In the genomic region with DNA sequence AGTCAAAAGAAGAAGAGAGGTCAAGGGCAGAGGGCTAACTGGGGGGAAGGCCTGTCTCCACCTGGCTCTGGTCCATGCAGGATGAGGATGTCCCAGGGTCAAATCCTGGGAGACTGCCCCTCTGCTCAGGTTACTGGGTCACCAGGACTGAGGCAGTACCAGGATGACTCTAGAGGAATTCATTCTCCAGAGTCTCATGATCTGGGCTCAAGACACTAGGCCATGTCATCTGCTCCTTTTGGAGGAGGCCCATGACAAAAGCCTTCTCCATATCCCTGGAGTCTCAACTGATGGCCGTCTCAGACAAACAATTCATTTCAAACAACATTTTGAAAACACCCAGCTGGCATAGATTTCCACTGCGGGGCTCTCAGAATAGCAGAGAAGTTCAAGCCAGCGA, we compare ENCODE assay signal across 22 cellular contexts.
"Had no signal": no experiment of that assay in that cellular context is flagged by ENCODE, and none has a peak within 500 bp of the region (broad histone marks: within the 10 kb centered on the region; RNA-seq: fewer than 3 reads in every experiment).

No MANE protein-coding gene starts in this region.

- H3K27ac Mint-ChIP-seq: memory B cell; natural killer cell; stimulated activated memory B cell treated with anti-CD40 and anti-IgM and Interleukin-4, amounts not matched to agents 10 μg/mL and 1 μg/mL and 100 μg/mL, for 72 hours had no signal

- H3K27me3 Mint-ChIP-seq: memory B cell; stimulated activated memory B cell treated with anti-CD40 and anti-IgM and Interleukin-4, amounts not matched to agents 10 μg/mL and 1 μg/mL and 100 μg/mL, for 72 hours had no signal

- H3K4me1 ChIP-seq: left lung, tibial nerve, upper lobe of left lung, uterus had no signal

- H3K4me1 Mint-ChIP-seq: stimulated activated memory B cell treated with anti-CD40 and anti-IgM and Interleukin-4, amounts not matched to agents 10 μg/mL and 1 μg/mL and 100 μg/mL, for 72 hours had no signal

- FAIRE-seq: frontal cortex, keratinocyte had no signal

- H3K4me3 ChIP-seq: left lung, lung, pancreas, sigmoid colon, thoracic aorta, tibial nerve, upper lobe of left lung, uterus had no signal

- H3K9me3 ChIP-seq: left lung, neutrophil, pancreas, sigmoid colon, thoracic aorta, tibial nerve, upper lobe of left lung, uterus had no signal

- H3K27me3 ChIP-seq: left lung, neutrophil, pancreas, sigmoid colon, tibial nerve, upper lobe of left lung, uterus had no signal

- H3K27ac ChIP-seq: left lung, neutrophil, pancreas, sigmoid colon, thoracic aorta, tibial nerve, uterus had no signal

- ATAC-seq: left lung; natural killer cell; pancreas; stimulated activated memory B cell treated with anti-CD40 and anti-IgM and Interleukin-4, amounts not matched to agents 10 μg/mL and 1 μg/mL and 100 μg/mL, for 72 hours; stimulated activated naive CD8-positive, alpha-beta T cell treated with anti-CD3 and anti-CD28 coated beads, Interleukin-15, Interleukin-2, amounts not matched to agents 100 U/mL and 50 U/mL, for 24 hours had no signal

- H3K36me3 ChIP-seq: left lung, neutrophil, pancreas, sigmoid colon, thoracic aorta, tibial nerve, upper lobe of left lung, uterus had no signal

- DNase-seq: cortex of kidney; effector CD4-positive, alpha-beta T cell; left lung; natural killer cell; pancreas; retina; sigmoid colon; stimulated activated CD4-positive, alpha-beta T cell treated with anti-CD3 and anti-CD28 coated beads, Interleukin-2, amount 100 ng/mL, for 24 hours; stimulated activated CD4-positive, alpha-beta T cell treated with anti-CD3 and anti-CD28 coated beads, Interleukin-4, amount 100 ng/mL, for 24 hours; stimulated activated naive CD8-positive, alpha-beta T cell treated with anti-CD3 and anti-CD28 coated beads, Interleukin-15, Interleukin-2, amounts not matched to agents 100 U/mL and 50 U/mL, for 24 hours; substantia nigra; upper lobe of left lung; uterus had no signal

- H3K9me3 Mint-ChIP-seq: memory B cell; natural killer cell; neural crest cell; stimulated activated memory B cell treated with anti-CD40 and anti-IgM and Interleukin-4, amounts not matched to agents 10 μg/mL and 1 μg/mL and 100 μg/mL, for 72 hours had no signal

- H3K36me3 Mint-ChIP-seq: memory B cell; natural killer cell; stimulated activated memory B cell treated with anti-CD40 and anti-IgM and Interleukin-4, amounts not matched to agents 10 μg/mL and 1 μg/mL and 100 μg/mL, for 72 hours had no signal

- H3K4me3 Mint-ChIP-seq: memory B cell; natural killer cell; neural crest cell; stimulated activated memory B cell treated with anti-CD40 and anti-IgM and Interleukin-4, amounts not matched to agents 10 μg/mL and 1 μg/mL and 100 μg/mL, for 72 hours had no signal
